8 cellular contexts compared by ENCODE assay signal in the genomic region with DNA sequence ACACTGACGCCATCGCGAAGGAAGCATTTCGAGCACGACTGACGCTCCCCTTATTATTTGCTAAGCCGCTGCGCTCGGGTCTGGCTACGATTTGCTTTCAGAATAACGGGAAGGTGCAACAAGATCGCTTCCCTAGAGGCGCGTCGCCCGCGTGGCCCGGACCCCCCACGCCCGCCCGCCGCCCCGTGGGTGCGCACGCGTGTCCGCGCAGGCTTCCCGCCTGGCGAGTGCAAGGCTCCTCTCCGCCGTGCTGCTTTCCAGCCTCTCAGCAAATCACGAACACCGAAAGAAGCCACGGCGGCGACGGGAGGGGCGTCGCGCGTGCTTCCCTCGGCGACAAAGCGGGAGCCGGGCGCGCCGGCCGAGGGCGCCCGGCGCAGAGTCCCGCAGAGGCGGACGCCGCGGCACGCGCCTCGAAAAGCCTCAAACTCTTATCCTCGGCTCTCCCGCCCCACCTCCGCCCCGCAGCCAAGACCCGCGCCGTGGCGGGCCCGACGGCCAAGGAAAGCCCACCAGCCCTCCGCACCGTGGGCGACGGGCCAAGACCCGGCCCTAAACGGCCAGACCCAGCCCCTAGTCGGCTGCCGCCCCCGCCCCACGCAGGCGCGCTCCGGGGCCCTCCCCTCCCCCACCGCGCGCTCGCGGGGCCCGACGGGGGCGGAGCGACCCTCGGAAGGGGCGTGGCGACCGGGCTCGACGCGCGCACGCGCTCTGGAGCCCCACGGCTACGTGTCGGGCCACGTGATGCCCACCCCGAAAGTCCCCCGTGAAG. TPM values are rescaled to one million over a fixed set of nuclear protein-coding genes. Genes with fewer than 3 reads are reported as not detected.
DNase-seq lines count a peak whose midpoint lies in the region; ATAC-seq and FAIRE-seq lines count a peak whose summit lies in the region.

No MANE protein-coding gene starts in this region.

- peaks cover 4% of the 10 kb centered on the region for H3K36me3 Mint-ChIP-seq in activated naive CD4-positive, alpha-beta T cell treated with anti-CD3 and anti-CD28 coated beads for 36 hours (ENCODE audit: low read depth)

- peaks cover 4% of the 10 kb centered on the region for H3K4me1 ChIP-seq in SJSA1 (replicated peaks)
- H3K4me1 ChIP-seq in neuronal stem cell (ENCODE audit: control insufficient read depth in 2 of 2, insufficient read depth in 1 of 2, low read depth in 1 of 2, low read length in 2 of 2), result peaks cover 0 to 3% of the 10 kb centered on the region in 2 donors

- FAIRE-seq in HTR-8/SVneo (lab: Jason Lieb, UNC) (peak; percentile 87), frontal cortex (lab: Jason Lieb, UNC) (no peak)

- H2AFZ ChIP-seq in neuronal stem cell (ENCODE audit: low read length), result peak overlapping the region; percentile 75

- H3K4me3 ChIP-seq in SJSA1 (peak overlapping the region; percentile 73), neuronal stem cell (ENCODE audit: low read length in 2 of 2) (peak overlapping the region; percentile 94 to 97)

- peak overlapping the region; percentile 60 for H3K4me2 ChIP-seq in neuronal stem cell (ENCODE audit: insufficient read depth, low read length, poor library complexity, severe bottlenecking)

- no peaks in the 10 kb centered on the region for H3K27me3 Mint-ChIP-seq in activated naive CD4-positive, alpha-beta T cell treated with anti-CD3 and anti-CD28 coated beads for 36 hours (ENCODE audit: low read depth)

- H3K9ac ChIP-seq in neuronal stem cell (ENCODE audit: low read depth, low read length, poor library complexity), result peak overlapping the region; percentile 100

- peaks cover 19% of the 10 kb centered on the region for H3K4me1 Mint-ChIP-seq in activated naive CD4-positive, alpha-beta T cell treated with anti-CD3 and anti-CD28 coated beads for 36 hours (ENCODE audit: low read depth)

- H2BK12ac ChIP-seq in neuronal stem cell (ENCODE audit: low read length), result peak overlapping the region; percentile 73

- intact Hi-C loops in activated naive CD4-positive, alpha-beta T cell treated with anti-CD3 and anti-CD28 coated beads for 36 hours (cut with micrococcal nuclease), result loop anchor here (1.0 to 2.0 kb wide), 2 partner anchors 7 to 687 kb away; a partner anchor contains a TSS

- H3K79me1 ChIP-seq in neuronal stem cell (ENCODE audit: low read depth, low read length), result peaks cover 4% of the 10 kb centered on the region

- H3K4me3 Mint-ChIP-seq in activated naive CD4-positive, alpha-beta T cell treated with anti-CD3 and anti-CD28 coated beads for 36 hours, result peak overlapping the region; percentile 84

- peak overlapping the region; percentile 94 for H2BK120ac ChIP-seq in neuronal stem cell (ENCODE audit: low read depth, low read length)

- H2BK5ac ChIP-seq in neuronal stem cell (ENCODE audit: low read length), result peak overlapping the region; percentile 100

- H2AK5ac ChIP-seq in neuronal stem cell (ENCODE audit: low read depth, low read length), result peak overlapping the region; percentile 97

- no CpG with 5 or more reads among the region's 109 CpGs for WGBS in neuronal stem cell (ENCODE audit: extremely low coverage in 2 of 2, insufficient read length in 2 of 2, insufficient replicate concordance in 1 of 2), 2 donors

- peak overlapping the region; percentile 92 for H4K91ac ChIP-seq in neuronal stem cell (ENCODE audit: low read depth, low read length, poor library complexity)

- H3K36me3 ChIP-seq in SJSA1 (peaks cover 14% of the 10 kb centered on the region; the same call in 1 of the 2 replicates), neuronal stem cell (replicated peaks in 1 of 2; ENCODE audit: control insufficient read depth in 2 of 2, insufficient read depth in 2 of 2, low read length in 2 of 2) (peaks cover 0 to 29% of the 10 kb centered on the region in 2 donors)

- peak overlapping the region; percentile 98 for H3K4ac ChIP-seq in neuronal stem cell (ENCODE audit: low read length)

- peak; percentile 35 for ATAC-seq in GM21367 (IDR thresholded peaks at IDR 0.05; ENCODE audit: unreplicated experiment)

- no peaks in the 10 kb centered on the region for H3K9me3 ChIP-seq in SJSA1 (replicated peaks)
- H3K9me3 ChIP-seq in neuronal stem cell (replicated peaks in 1 of 2; ENCODE audit: control insufficient read depth in 2 of 2, insufficient read depth in 1 of 2, low read depth in 1 of 2, low read length in 2 of 2), result peaks cover 0 to 12% of the 10 kb centered on the region in 2 donors

- peak overlapping the region; percentile 82 for H4K8ac ChIP-seq in neuronal stem cell (ENCODE audit: low read depth, low read length)

- DNase-seq in DMS153 (lab: John Stamatoyannopoulos, UW), result peak; percentile 61
- DNase-seq in HTR-8/SVneo (ENCODE audit: insufficient read length, low spot score), result peak; percentile 82
- DNase-seq in SJSA1 (ENCODE audit: low read depth in 1 of 2, low spot score in 2 of 2), result peak; percentile 86 to 94
- DNase-seq in activated naive CD4-positive, alpha-beta T cell treated with anti-CD3 and anti-CD28 coated beads for 36 hours, result peak; percentile 87
- peak; percentile 93 to 97 for DNase-seq in frontal cortex (ENCODE audit: low spot score in 2 of 2)
- DNase-seq in neuronal stem cell (ENCODE audit: low spot score), result peak; percentile 88
- DNase-seq in stromal cell of bone marrow (ENCODE audit: low read depth), result peak; percentile 76

- H3K23ac ChIP-seq in neuronal stem cell (ENCODE audit: low read depth, low read length, poor library complexity), result peak overlapping the region; percentile 93

- peak overlapping the region; percentile 86 for H3K27ac Mint-ChIP-seq in activated naive CD4-positive, alpha-beta T cell treated with anti-CD3 and anti-CD28 coated beads for 36 hours

- H3K18ac ChIP-seq in neuronal stem cell (ENCODE audit: low read length), result peak overlapping the region; percentile 100

- H3K9me3 Mint-ChIP-seq in activated naive CD4-positive, alpha-beta T cell treated with anti-CD3 and anti-CD28 coated beads for 36 hours, result no peaks in the 10 kb centered on the region

- peak overlapping the region; percentile 92 for H2BK15ac ChIP-seq in neuronal stem cell (ENCODE audit: low read length)

- H3K27me3 ChIP-seq in SJSA1 (replicated peaks) (no peaks in the 10 kb centered on the region), neuronal stem cell (ENCODE audit: control insufficient read depth in 3 of 3, insufficient read depth in 3 of 3, low read depth in 1 of 3, low read length in 3 of 3) (no peaks in the 10 kb centered on the region)

- peak overlapping the region; percentile 99 for H3K14ac ChIP-seq in neuronal stem cell (ENCODE audit: low read length)

- H3K27ac ChIP-seq in SJSA1 (peak overlapping the region; percentile 91), neuronal stem cell (replicated peaks; ENCODE audit: low read length) (peak overlapping the region; percentile 97)

- CTCF ChIA-PET in activated naive CD4-positive, alpha-beta T cell treated with anti-CD3 and anti-CD28 coated beads for 36 hours (lab: Charles Lee), result no interaction called here

RNA-seq across cellular contexts. Expression of a gene that starts 1.0 kb away (rescaled TPM):
- 176 and 194 TPM in 2 replicates for total RNA-seq in SJSA1 (2014; rRNA removed; shearing (Covaris generic))
- total RNA-seq in activated naive CD4-positive, alpha-beta T cell treated with anti-CD3 and anti-CD28 coated beads for 36 hours, result 10 to 100 TPM; 34.6 to 38.4 TPM
- total RNA-seq in frontal cortex, result 218 TPM
- polyA plus RNA-seq in neuronal stem cell (2013, experiment 1 of 2), result 174 TPM
- 177 TPM for polyA plus RNA-seq in neuronal stem cell (2013, experiment 2 of 2)

Comparison
In these comparisons a context has a peak if more than half of its experiments do, and no peak if none do; other contexts are left out.
1. Peak in every context shown above with its lines: DNase-seq, ATAC-seq, H3K4me3 ChIP-seq and H3K27ac ChIP-seq.